In genomic region chr20:40218296-40218955, GRCh38 we compare ENCODE assay signal across 17 cellular contexts.
"Had no signal": no experiment of that assay in that cellular context is flagged by ENCODE, and none has a peak within 500 bp of the region (broad histone marks: within the 10 kb centered on the region; RNA-seq: fewer than 3 reads in every experiment).

No MANE protein-coding gene starts in this region.

- H3K4me1 Mint-ChIP-seq: activated CD4-positive, alpha-beta T cell treated with anti-CD3 and anti-CD28 coated beads, Interleukin-2, amount 10 ng/mL, durations not matched to agents 24 days and 14 days; activated T-helper 17 cell treated with anti-CD3 and anti-CD28 coated beads, Interleukin-2, amount 50 U/mL, for 72 hours; stimulated activated effector memory CD8-positive, alpha-beta T cell treated with anti-CD3 and anti-CD28 coated beads, Interleukin-12 subunit alpha, Interleukin-12 subunit beta, amount 100 ng/mL, for 72 hours had no signal

- H3K9me3 Mint-ChIP-seq: activated CD4-positive, alpha-beta T cell treated with anti-CD3 and anti-CD28 coated beads, Interleukin-2, amount 10 ng/mL, durations not matched to agents 24 days and 14 days; WTC11 had no signal

- H3K4me3 Mint-ChIP-seq: activated CD4-positive, alpha-beta T cell treated with anti-CD3 and anti-CD28 coated beads, Interleukin-2, amount 10 ng/mL, durations not matched to agents 24 days and 14 days; activated T-helper 17 cell treated with anti-CD3 and anti-CD28 coated beads, Interleukin-2, amount 50 U/mL, for 72 hours; natural killer cell treated with Interleukin-12 subunit alpha and Interleukin-12 subunit beta and Interleukin-15 and Interleukin-18, amount 100 ng/mL, for 72 hours; stimulated activated effector memory CD8-positive, alpha-beta T cell treated with anti-CD3 and anti-CD28 coated beads, Interleukin-12 subunit alpha, Interleukin-12 subunit beta, amount 100 ng/mL, for 72 hours; WTC11 had no signal

- H3K27me3 Mint-ChIP-seq: activated CD4-positive, alpha-beta T cell treated with anti-CD3 and anti-CD28 coated beads, Interleukin-2, amount 10 ng/mL, durations not matched to agents 24 days and 14 days; activated T-helper 17 cell treated with anti-CD3 and anti-CD28 coated beads, Interleukin-2, amount 50 U/mL, for 72 hours had no signal

- FAIRE-seq: frontal cortex had no signal

- H3K36me3 Mint-ChIP-seq: natural killer cell treated with Interleukin-12 subunit alpha and Interleukin-12 subunit beta and Interleukin-15 and Interleukin-18, amount 100 ng/mL, for 72 hours; stimulated activated effector memory CD8-positive, alpha-beta T cell treated with anti-CD3 and anti-CD28 coated beads, Interleukin-12 subunit alpha, Interleukin-12 subunit beta, amount 100 ng/mL, for 72 hours had no signal

- H3K27ac Mint-ChIP-seq: activated CD4-positive, alpha-beta T cell treated with anti-CD3 and anti-CD28 coated beads, Interleukin-2, amount 10 ng/mL, durations not matched to agents 24 days and 14 days; activated T-helper 17 cell treated with anti-CD3 and anti-CD28 coated beads, Interleukin-2, amount 50 U/mL, for 72 hours; natural killer cell treated with Interleukin-12 subunit alpha and Interleukin-12 subunit beta and Interleukin-15 and Interleukin-18, amount 100 ng/mL, for 72 hours; stimulated activated effector memory CD8-positive, alpha-beta T cell treated with anti-CD3 and anti-CD28 coated beads, Interleukin-12 subunit alpha, Interleukin-12 subunit beta, amount 100 ng/mL, for 72 hours had no signal

- ATAC-seq: activated T-helper 17 cell treated with anti-CD3 and anti-CD28 coated beads, Interleukin-2, amount 50 U/mL, for 72 hours; natural killer cell treated with Interleukin-12 subunit alpha and Interleukin-12 subunit beta and Interleukin-15 and Interleukin-18, amount 100 ng/mL, for 72 hours; stimulated activated effector memory CD8-positive, alpha-beta T cell treated with anti-CD3 and anti-CD28 coated beads, Interleukin-12 subunit alpha, Interleukin-12 subunit beta, amount 100 ng/mL, for 72 hours; WTC11 had no signal

- DNase-seq: activated CD4-positive, alpha-beta T cell treated with anti-CD3 and anti-CD28 coated beads, Interleukin-2, amount 10 ng/mL, durations not matched to agents 24 days and 14 days; activated CD8-positive, alpha-beta memory T cell treated with anti-CD3 and anti-CD28 coated beads for 24 hours; activated naive CD4-positive, alpha-beta T cell treated with anti-CD3 and anti-CD28 coated beads, Interleukin-2, amount 50 U/mL, for 16 hours; adrenal gland; central memory CD4-positive, alpha-beta T cell; cortex of kidney; effector memory CD4-positive, alpha-beta T cell; mammary epithelial cell; ovary; T-helper 1 cell; transverse colon had no signal

- H3K27ac ChIP-seq: adrenal gland, ovary, right atrium auricular region, transverse colon had no signal
